Comparison of ENCODE assay signal across 35 cellular contexts in genomic region chr11:37666960-37667359, GRCh38.
"Had no signal": no experiment of that assay in that cellular context is flagged by ENCODE, and none has a peak within 500 bp of the region (broad histone marks: within the 10 kb centered on the region; RNA-seq: fewer than 3 reads in every experiment).

No MANE protein-coding gene starts in this region.

- H3K9me3 ChIP-seq: MG63 had no signal

- DNase-seq: Karpas-422, Kasumi-1, MG63, MM.1S, MV-4-11, NCI-H1048, NCI-H1092, NCI-H1092 treated with DMSO at 0.1 percent for 48 hours, NCI-H1105, NCI-H1105 treated with DMSO at 0.1 percent for 48 hours, NCI-H1417, NCI-H1417 treated with DMSO at 0.1 percent for 48 hours, NCI-H1436, NCI-H1436 treated with DMSO at 0.1 percent for 48 hours, NCI-H146, NCI-H1694, NCI-H1694 treated with DMSO at 0.1 percent for 48 hours, NCI-H187, NCI-H187 treated with DMSO at 0.1 percent for 48 hours, NCI-H1930, NCI-H2029, NCI-H2029 treated with DMSO at 0.1 percent for 48 hours, NCI-H2081, NCI-H2081 treated with DMSO at 0.1 percent for 48 hours, NCI-H2107, NCI-H2171, NCI-H2171 treated with DMSO at 0.1 percent for 48 hours, NCI-H2227 treated with DMSO at 0.1 percent for 48 hours, NCI-H226, NCI-H345, NCI-H446, NCI-H446 treated with DMSO at 0.1 percent for 48 hours, NCI-H510A, NCI-H510A treated with DMSO at 0.1 percent for 48 hours, NCI-H524 had no signal

- H3K36me3 ChIP-seq: MG63 had no signal

- H3K27me3 ChIP-seq: MG63 had no signal

- H3K4me3 ChIP-seq: MG63 had no signal
